14 cellular contexts compared by ENCODE assay signal in genomic region chrX:120672841-120673530, GRCh38. TPM values are rescaled to one million over a fixed set of nuclear protein-coding genes. Genes with fewer than 3 reads are reported as not detected.
A peak's percentile ranks its signal among the peaks of the same experiment; 100 is the strongest.
DNase-seq lines count a peak whose midpoint lies in the region; ATAC-seq and TF ChIP-seq lines count a peak whose summit lies in the region.
"Had no signal": no experiment of that assay in that cellular context is flagged by ENCODE, and none has a peak within 500 bp of the region (broad histone marks: within the 10 kb centered on the region; RNA-seq: fewer than 3 reads in every experiment).

No MANE protein-coding gene starts in this region.

- DNase-seq in GM03348 (ENCODE audit: low spot score) (peak; percentile 11), fibroblast of pulmonary artery (ENCODE audit: low read depth) (peak; percentile 41), A172 (ENCODE audit: low spot score) (no peak), uterus (no peak), NCI-H187 (lab: John Stamatoyannopoulos, UW) (no peak), GM13976 (ENCODE audit: low spot score) (no peak)
- DNase-seq: activated T-cell treated with anti-CD3 and anti-CD28 coated beads, Interleukin-2, amount 50 U/mL, for 72 hours; NCI-H2029 treated with DMSO at 0.1 percent for 48 hours; NCI-H524 treated with DMSO at 0.1 percent for 48 hours; OCI-M1; stimulated activated naive CD8-positive, alpha-beta T cell treated with anti-CD3 and anti-CD28 coated beads, Interleukin-15, Interleukin-2, amounts not matched to agents 100 U/mL and 50 U/mL, for 24 hours had no signal

- TF ChIP-seq CTCF in fibroblast of pulmonary artery (IDR thresholded peaks at IDR 0.05; ENCODE audit: low read length, missing control alignments) = no peak
- TF ChIP-seq CTCF in uterus (IDR thresholded peaks at IDR 0.05) = no peak
- TF ChIP-seq CTCF in GM13976 (IDR thresholded peaks at IDR 0.05; ENCODE audit: borderline replicate concordance, control extremely low read depth, extremely low read depth, insufficient read depth, missing control alignments) = no peak

- H3K27me3 ChIP-seq in skeletal muscle satellite cell (ENCODE audit: control insufficient read depth, insufficient read depth, low read length) (no peaks in the 10 kb centered on the region), uterus (no peaks in the 10 kb centered on the region)

- H3K9me3 ChIP-seq in skeletal muscle satellite cell (replicated peaks; ENCODE audit: low read length) = no peaks in the 10 kb centered on the region
- H3K9me3 ChIP-seq in uterus = no peaks in the 10 kb centered on the region

- 0 out of 3 replicates have a peak, but pooled peaks have one; percentile 18 for ATAC-seq in SK-N-SH treated with all-trans-retinoic acid at 6 μM for 48 hours
- ATAC-seq: activated T-cell treated with anti-CD3 and anti-CD28 coated beads, Interleukin-2, amount 50 U/mL, for 72 hours; stimulated activated naive CD8-positive, alpha-beta T cell treated with anti-CD3 and anti-CD28 coated beads, Interleukin-15, Interleukin-2, amounts not matched to agents 100 U/mL and 50 U/mL, for 24 hours had no signal

- H3K36me3 ChIP-seq in skeletal muscle satellite cell (ENCODE audit: insufficient read depth, low read length) (no peaks in the 10 kb centered on the region), uterus (no peaks in the 10 kb centered on the region)

- intact Hi-C loops in uterus (cut with DNase I; ENCODE audit: low total_unique reads) = no loop called here

- peaks cover 27% of the 10 kb centered on the region for H3K4me1 ChIP-seq in skeletal muscle satellite cell (ENCODE audit: control insufficient read depth, insufficient read depth, low read length)
- H3K4me1 ChIP-seq in uterus = no peaks in the 10 kb centered on the region

- no peak overlapping the region for H3K4me2 ChIP-seq in skeletal muscle satellite cell (ENCODE audit: low read length)

- no peak for TF ChIP-seq POLR2A in uterus (IDR thresholded peaks at IDR 0.05)

- H3K9ac ChIP-seq in skeletal muscle satellite cell (ENCODE audit: low read depth, low read length) = peak overlapping the region; percentile 69

- in situ Hi-C loops in GM13976 (cut with MboI; ENCODE audit: low sequenced_read_pairs, unreplicated experiment) = no loop called here

- H3K27ac ChIP-seq in uterus = peak overlapping the region in 1 of 2 donors; percentile 47
- H3K27ac ChIP-seq: HL-60 had no signal

- H3K4me3 ChIP-seq in fibroblast of pulmonary artery (replicated peaks; ENCODE audit: low read depth, low read length) (no peak overlapping the region), skeletal muscle satellite cell (ENCODE audit: low read length) (no peak overlapping the region), uterus (no peak overlapping the region)

TF ChIP-seq in SK-N-SH treated with all-trans-retinoic acid at 6 μM for 48 hours, 23 proteins besides CTCF, POLR2A, EP300 and RAD21 (continues in another document):
- TF ChIP-seq OSR1 (CRISPR knock-in tag; IDR thresholded peaks at IDR 0.05) (no peak), ZNF70 (CRISPR knock-in tag; IDR thresholded peaks at IDR 0.05) (no peak), ZNF565 (CRISPR knock-in tag; conservative IDR thresholded peaks at IDR 0.05; ENCODE audit: low read depth) (no peak), GLIS3 (CRISPR knock-in tag; IDR thresholded peaks at IDR 0.05) (no peak), CSDC2 (CRISPR knock-in tag; IDR thresholded peaks at IDR 0.05) (no peak), CSRNP3 (CRISPR knock-in tag; IDR thresholded peaks at IDR 0.05) (no peak), CREB5 (CRISPR knock-in tag; IDR thresholded peaks at IDR 0.05; ENCODE audit: low read depth) (no peak), ZNF8 (CRISPR knock-in tag; IDR thresholded peaks at IDR 0.05) (no peak), ZFP30 (CRISPR knock-in tag; IDR thresholded peaks at IDR 0.05) (no peak), ZC3H10 (CRISPR knock-in tag; IDR thresholded peaks at IDR 0.05) (no peak), SNAI2 (CRISPR knock-in tag; IDR thresholded peaks at IDR 0.05) (no peak), RARB (CRISPR knock-in tag; IDR thresholded peaks at IDR 0.05) (no peak), PPARA (CRISPR knock-in tag; IDR thresholded peaks at IDR 0.05; ENCODE audit: borderline replicate concordance) (no peak), TOX (CRISPR knock-in tag; IDR thresholded peaks at IDR 0.05; ENCODE audit: borderline replicate concordance) (no peak), ISL1 (CRISPR knock-in tag; IDR thresholded peaks at IDR 0.05) (no peak), TSHZ2 (CRISPR knock-in tag; IDR thresholded peaks at IDR 0.05) (no peak), BACH2 (CRISPR knock-in tag; IDR thresholded peaks at IDR 0.05; ENCODE audit: borderline replicate concordance) (no peak), PATZ1 (CRISPR knock-in tag; IDR thresholded peaks at IDR 0.05; ENCODE audit: borderline replicate concordance) (no peak), ARNTL (CRISPR knock-in tag; IDR thresholded peaks at IDR 0.05; ENCODE audit: borderline replicate concordance, low read depth) (no peak)

RNA-seq across cellular contexts. Expression of gene C1GALT1C1, which starts 43.1 kb away (rescaled TPM):
- 48.9 and 52.6 TPM in 2 replicates for total RNA-seq in skeletal muscle satellite cell (2012; rRNA removed)
- 24.1 and 24.7 TPM in 2 replicates for total RNA-seq in A172 (2014; rRNA removed; shearing (Covaris generic))
- 10 to 100 TPM in 3 of 4 donors, 1 to 10 TPM in 1; 5.4 to 39.3 (median 18.0) TPM for total RNA-seq in uterus

Comparison
In these comparisons a context has a peak if more than half of its experiments do, and no peak if none do; other contexts are left out.
1. DNase-seq: peak in GM03348 (single experiment) and fibroblast of pulmonary artery (single experiment); none in A172 (single experiment), uterus (0 of 2), NCI-H187 (0 of 2) and GM13976 (single experiment).